8 cellular contexts compared by ENCODE assay signal in the genomic region with DNA sequence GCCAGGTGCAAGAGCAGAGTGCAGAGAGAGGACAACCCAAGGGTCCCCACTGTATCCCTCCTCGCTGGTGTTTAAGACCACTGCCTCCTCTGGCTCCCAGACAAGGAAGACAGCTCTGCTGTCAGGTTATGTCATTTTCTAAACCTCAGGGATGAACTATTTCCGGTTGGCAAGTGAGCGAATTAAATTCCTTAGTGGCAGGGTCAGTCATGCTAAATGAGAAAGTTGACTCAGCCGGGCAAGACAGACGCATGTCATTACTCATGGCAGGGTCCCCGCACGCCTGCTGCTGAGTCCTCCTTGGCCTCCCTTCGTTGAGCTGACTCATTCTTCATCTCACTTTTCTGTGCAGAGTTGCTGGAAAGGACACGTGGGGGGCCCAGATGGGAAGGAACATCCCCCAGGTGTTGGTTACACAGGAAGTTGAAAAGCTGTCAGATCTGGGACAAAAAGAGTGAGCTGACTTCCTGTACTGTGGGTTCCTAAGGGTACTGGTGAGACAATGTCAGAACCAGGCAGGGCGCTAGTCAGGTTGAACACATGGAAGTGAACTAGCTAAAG. TPM values are rescaled to one million over a fixed set of nuclear protein-coding genes. Genes with fewer than 3 reads are reported as not detected.
DNase-seq lines count a peak whose midpoint lies in the region; ATAC-seq, FAIRE-seq and TF ChIP-seq lines count a peak whose summit lies in the region.

No MANE protein-coding gene starts in this region.

- DNase-seq in HCT116 (ENCODE audit: low read depth, low spot score) (no peak), T-helper 1 cell (peak in 3 of 5 donors; percentile 16 to 85 (median 18)), astrocyte (ENCODE audit: low read depth) (peak; percentile 59), adrenal gland (no peak), NCI-H1694 (lab: John Stamatoyannopoulos, UW) (no peak), SIG-M5 (lab: John Stamatoyannopoulos, UW) (no peak), DMS 273 (lab: John Stamatoyannopoulos, UW; ENCODE audit: unreplicated experiment) (no peak)
- peak; percentile 90 for DNase-seq in stimulated activated CD4-positive, alpha-beta T cell treated with anti-CD3 and anti-CD28 coated beads, Interleukin-15, amount 100 ng/mL, for 24 hours

- BruUV-seq in HCT116 (replicated peaks; lab: Mats Ljungman, UMichigan): no TSS peak

- H2AFZ ChIP-seq in HCT116 (ENCODE audit: low read depth, low read length, poor library complexity, severe bottlenecking) (peak overlapping the region; percentile 56), astrocyte (ENCODE audit: low read depth, low read length) (peak overlapping the region; percentile 46)

- H3K9me3 ChIP-seq in HCT116 (ENCODE audit: control insufficient read depth in 1 of 2, insufficient read depth in 1 of 2, low read depth in 1 of 2, low read length in 2 of 2) (no peaks in the 10 kb centered on the region), astrocyte (ENCODE audit: insufficient read depth, low read depth, low read length) (no peaks in the 10 kb centered on the region), adrenal gland (replicated peaks in 1 of 3) (no peaks in the 10 kb centered on the region)

- H3K27me3 Mint-ChIP-seq in astrocyte (ENCODE audit: low read depth, unreplicated experiment): no peaks in the 10 kb centered on the region

- peaks cover 6% of the 10 kb centered on the region for H3K9me3 Mint-ChIP-seq in astrocyte (ENCODE audit: unreplicated experiment)

- TF ChIP-seq CTCF in HCT116 (IDR thresholded peaks at IDR 0.05 in 2 of 3, conservative IDR thresholded peaks at IDR 0.05 in 1 of 3; ENCODE audit: borderline replicate concordance in 1 of 3, insufficient read depth in 1 of 3, low read depth in 2 of 3, low read length in 2 of 3) (no peak), astrocyte (IDR thresholded peaks at IDR 0.05; ENCODE audit: insufficient read depth, low read depth, low read length) (no peak), adrenal gland (IDR thresholded peaks at IDR 0.05) (no peak)

- RAD21 ChIA-PET in HCT116 (lab: Charles Lee; ENCODE audit: low non-redundant PET in 1 of 2, low total read pairs in 2 of 2, uncharacterized antibody in 2 of 2, unreplicated experiment in 2 of 2): no interaction called here

- peak overlapping the region; percentile 24 for H3K4me2 ChIP-seq in HCT116 (ENCODE audit: low read length)
- H3K4me2 ChIP-seq in astrocyte (ENCODE audit: low read length): peak overlapping the region; percentile 42

- no peaks in the 10 kb centered on the region for H3K36me3 Mint-ChIP-seq in astrocyte (ENCODE audit: low read depth, unreplicated experiment)

- H3K4me1 ChIP-seq in HCT116 (ENCODE audit: control insufficient read depth in 1 of 2, insufficient read depth in 2 of 2, low read length in 2 of 2) (peaks cover 0 to 13% of the 10 kb centered on the region in 2 experiments; a peak in 1 of 4 replicates), astrocyte (ENCODE audit: insufficient read depth, low read length) (peaks cover 11% of the 10 kb centered on the region), adrenal gland (replicated peaks in 1 of 2) (no peaks in the 10 kb centered on the region)

- 25 to 47% (median 35%) methylated on average over 7 to 10 of the region's 10 CpGs for WGBS in adrenal gland, 4 donors

- H3K79me2 ChIP-seq in HCT116 (ENCODE audit: insufficient read depth, low read length) (no peaks in the 10 kb centered on the region), astrocyte (ENCODE audit: insufficient read depth, low read length) (no peaks in the 10 kb centered on the region)

- peak overlapping the region; percentile 90 for H3K27ac Mint-ChIP-seq in astrocyte (ENCODE audit: unreplicated experiment)

- H3K4me1 Mint-ChIP-seq in astrocyte (ENCODE audit: low read depth, unreplicated experiment): peaks cover 11% of the 10 kb centered on the region

- H4K20me1 ChIP-seq in HCT116 (ENCODE audit: insufficient read depth) (no peaks in the 10 kb centered on the region), astrocyte (ENCODE audit: insufficient read depth, low read length) (no peaks in the 10 kb centered on the region)

- no peak for TF ChIP-seq POLR2A in HCT116 (IDR thresholded peaks at IDR 0.05; ENCODE audit: borderline replicate concordance, extremely low read depth, insufficient read depth, insufficient read length)
- TF ChIP-seq POLR2A in adrenal gland (IDR thresholded peaks at IDR 0.05): no peak

- H3K27ac ChIP-seq in HCT116 (ENCODE audit: low read depth, low read length) (no peak overlapping the region), astrocyte (ENCODE audit: low read depth, low read length) (peak overlapping the region; percentile 51), adrenal gland (no peak overlapping the region)

- no peak overlapping the region for H3K4me3 ChIP-seq in HCT116 (replicated peaks in 1 of 2; ENCODE audit: low read depth in 1 of 2, low read length in 2 of 2)
- H3K4me3 ChIP-seq in astrocyte (ENCODE audit: insufficient read depth, low read depth, low read length): no peak overlapping the region
- no peak overlapping the region for H3K4me3 ChIP-seq in adrenal gland

- H3K36me3 ChIP-seq in HCT116 (ENCODE audit: control insufficient read depth in 1 of 2, insufficient read depth in 2 of 2, low read length in 2 of 2): no peaks in the 10 kb centered on the region
- no peaks in the 10 kb centered on the region for H3K36me3 ChIP-seq in astrocyte (ENCODE audit: insufficient read depth, low read length)
- H3K36me3 ChIP-seq in adrenal gland (replicated peaks in 1 of 2): no peaks in the 10 kb centered on the region

- H3K27me3 ChIP-seq in HCT116 (ENCODE audit: insufficient read depth, low read length) (no peaks in the 10 kb centered on the region), astrocyte (ENCODE audit: insufficient read depth, low read length) (no peaks in the 10 kb centered on the region), adrenal gland (no peaks in the 10 kb centered on the region)

- POLR2A ChIA-PET in HCT116 (lab: Charles Lee): no interaction called here

- TF ChIP-seq RAD21 in HCT116 (IDR thresholded peaks at IDR 0.05; ENCODE audit: low read depth): no peak

- no peak for ATAC-seq in HCT116

- intact Hi-C loops in HCT116 (cut with micrococcal nuclease) (no loop called here), adrenal gland (cut with DNase I) (no loop called here)

- H3K9ac ChIP-seq in HCT116 (ENCODE audit: low read length) (no peak overlapping the region), astrocyte (ENCODE audit: low read length) (no peak overlapping the region)

- peak; percentile 58 for FAIRE-seq in astrocyte (lab: Jason Lieb, UNC)

- H3K4me3 Mint-ChIP-seq in astrocyte (ENCODE audit: unreplicated experiment): peak overlapping the region; percentile 8

- no peaks in the 10 kb centered on the region for H3K9me2 ChIP-seq in HCT116 (ENCODE audit: insufficient read depth)

- CTCF ChIA-PET in HCT116 (lab: Charles Lee): no interaction called here

TF ChIP-seq in HCT116, 20 proteins besides CTCF, POLR2A, EP300 and RAD21:
- TF ChIP-seq FOSL1 (IDR thresholded peaks at IDR 0.05; ENCODE audit: low read depth) (0 out of 2 replicates have a peak, but pooled peaks have one; percentile 24), TCF7L2 (IDR thresholded peaks at IDR 0.05; ENCODE audit: borderline replicate concordance, extremely low read depth, insufficient read depth, insufficient read length) (no peak), CBX3 (IDR thresholded peaks at IDR 0.05; ENCODE audit: low read depth) (no peak), YY1 (IDR thresholded peaks at IDR 0.05; ENCODE audit: extremely low read depth, insufficient replicate concordance, low read depth, low read length) (no peak), ELF1 (IDR thresholded peaks at IDR 0.05; ENCODE audit: borderline replicate concordance, low read depth) (no peak)
- TF ChIP-seq, protein P1, sequence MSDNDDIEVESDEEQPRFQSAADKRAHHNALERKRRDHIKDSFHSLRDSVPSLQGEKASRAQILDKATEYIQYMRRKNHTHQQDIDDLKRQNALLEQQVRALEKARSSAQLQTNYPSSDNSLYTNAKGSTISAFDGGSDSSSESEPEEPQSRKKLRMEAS (IDR thresholded peaks at IDR 0.05): 0 out of 2 replicates have a peak, but pooled peaks have one; percentile 30

RNA-seq across cellular contexts. Expression of a gene that starts 47.1 kb away (rescaled TPM):
- total RNA-seq in HCT116 (2021; ENCODE audit: unreplicated experiment): not detected
- polyA plus RNA-seq in HCT116 (2012): not detected in 2 replicates
- total RNA-seq in astrocyte: not detected in 2 replicates
- total RNA-seq in adrenal gland: under 1 TPM in 1 of 8 donors, not detected in 7; 0.55 TPM
- polyA plus RNA-seq in adrenal gland: 1 to 10 TPM in 1 of 3 donors, under 1 TPM in 2; 0.20 to 1.0 (median 0.20) TPM

Comparison
In these comparisons a context has a peak if more than half of its experiments do, and no peak if none do; other contexts are left out.
1. DNase-seq: peak in T-helper 1 cell (3 of 5), astrocyte (single experiment) and stimulated activated CD4-positive, alpha-beta T cell treated with anti-CD3 and anti-CD28 coated beads, Interleukin-15, amount 100 ng/mL, for 24 hours (single experiment); none in HCT116 (single experiment), adrenal gland (0 of 7), NCI-H1694 (single experiment), SIG-M5 (single experiment) and DMS 273 (single experiment).